ENCODE assay signal across 11 cellular contexts in genomic region chr10:28545967-28546644, GRCh38. TPM values are rescaled to one million over a fixed set of nuclear protein-coding genes. Genes with fewer than 3 reads are reported as not detected.
DNase-seq lines count a peak whose midpoint lies in the region; ATAC-seq and TF ChIP-seq lines count a peak whose summit lies in the region.
"Had no signal": no experiment of that assay in that cellular context is flagged by ENCODE, and none has a peak within 500 bp of the region (broad histone marks: within the 10 kb centered on the region; RNA-seq: fewer than 3 reads in every experiment).

No MANE protein-coding gene starts in this region.

- H2BK5ac ChIP-seq in H9 (ENCODE audit: insufficient read length, low read length): no peak overlapping the region

- no peak overlapping the region for H4K8ac ChIP-seq in H9 (replicated peaks; ENCODE audit: insufficient read length, low read depth, low read length)

- no peak overlapping the region for H3K56ac ChIP-seq in H9 (ENCODE audit: insufficient read length, low read depth, low read length)

- no peak overlapping the region for H3K14ac ChIP-seq in H9 (ENCODE audit: insufficient read depth, low read length)

- TF ChIP-seq CTCF in H9 (conservative IDR thresholded peaks at IDR 0.05): no peak
- TF ChIP-seq CTCF in smooth muscle cell (IDR thresholded peaks at IDR 0.05; ENCODE audit: borderline replicate concordance, insufficient read depth, poor library complexity, severe bottlenecking): no peak

- H3K4me1 Mint-ChIP-seq in activated naive CD4-positive, alpha-beta T cell treated with anti-CD3 and anti-CD28 coated beads, Interleukin-2, amount 10 ng/mL, durations not matched to agents 7 days and 5 days: peaks cover 57% of the 10 kb centered on the region
- peaks cover 20 to 29% of the 10 kb centered on the region in 2 experiments for H3K4me1 Mint-ChIP-seq in H9
- peaks cover 63% of the 10 kb centered on the region for H3K4me1 Mint-ChIP-seq in T-helper 17 cell

- no peak overlapping the region for H4K91ac ChIP-seq in H9 (ENCODE audit: insufficient read length, low read depth, low read length)

- no peak overlapping the region for H3K23ac ChIP-seq in H9 (ENCODE audit: insufficient read length, low read depth, low read length)

- H3K27ac ChIP-seq in H9 (ENCODE audit: insufficient read length, low read depth, low read length): no peak overlapping the region
- peak overlapping the region; percentile 26 for H3K27ac ChIP-seq in smooth muscle cell (ENCODE audit: low read depth)

- H3K79me2 ChIP-seq in H9 (ENCODE audit: insufficient read depth, low read length) (peaks cover 36% of the 10 kb centered on the region; the same call in 1 of the 2 replicates), smooth muscle cell (ENCODE audit: low read depth) (peaks cover 100% of the 10 kb centered on the region)

- peaks cover 35% of the 10 kb centered on the region for H3F3A ChIP-seq in smooth muscle cell (ENCODE audit: low read depth)

- H3K79me1 ChIP-seq in H9 (ENCODE audit: insufficient read depth, low read depth, low read length, poor library complexity, severe bottlenecking): peaks cover 3% of the 10 kb centered on the region

- H3K27ac Mint-ChIP-seq in activated naive CD4-positive, alpha-beta T cell treated with anti-CD3 and anti-CD28 coated beads, Interleukin-2, amount 10 ng/mL, durations not matched to agents 7 days and 5 days: peak overlapping the region; percentile 8
- H3K27ac Mint-ChIP-seq in H9 (peak overlapping the region in 2 of 3 experiments; percentile 25 to 56; a peak in 3 of 7 replicates), T-helper 17 cell (peak overlapping the region; percentile 51)

- H2AK5ac ChIP-seq in H9 (ENCODE audit: insufficient read length, low read length): no peak overlapping the region

- no peaks in the 10 kb centered on the region for H4K20me1 ChIP-seq in H9 (ENCODE audit: control insufficient read depth, insufficient read depth, insufficient read length)
- peaks cover 100% of the 10 kb centered on the region for H4K20me1 ChIP-seq in smooth muscle cell (ENCODE audit: low read depth)

- no peaks in the 10 kb centered on the region for H3K9me3 Mint-ChIP-seq in activated naive CD4-positive, alpha-beta T cell treated with anti-CD3 and anti-CD28 coated beads, Interleukin-2, amount 10 ng/mL, durations not matched to agents 7 days and 5 days
- no peaks in the 10 kb centered on the region for H3K9me3 Mint-ChIP-seq in H9

- no peak overlapping the region for H2BK20ac ChIP-seq in H9 (ENCODE audit: low read depth, low read length, poor library complexity, severe bottlenecking)

- WGBS in H9 (ENCODE audit: extremely low coverage, insufficient read length, low lambda C conversion rate): no CpG with 5 or more reads among the region's 4 CpGs
- WGBS in smooth muscle cell (ENCODE audit: low lambda C conversion rate): 87% methylated on average over 4 of the region's 4 CpGs

- H3K27me3 ChIP-seq in H9 (ENCODE audit: insufficient read depth, low read length) (no peaks in the 10 kb centered on the region), smooth muscle cell (ENCODE audit: low read depth) (no peaks in the 10 kb centered on the region)

- no peak overlapping the region for H2BK12ac ChIP-seq in H9 (ENCODE audit: insufficient read length, low read depth, low read length)

- peaks cover 7% of the 10 kb centered on the region for H3K36me3 ChIP-seq in smooth muscle cell (ENCODE audit: low read depth)

- DNase-seq in activated naive CD4-positive, alpha-beta T cell treated with anti-CD3 and anti-CD28 coated beads, Interleukin-2, amount 10 ng/mL, durations not matched to agents 7 days and 5 days: peak; percentile 29
- no peak for DNase-seq in activated naive CD4-positive, alpha-beta T cell treated with anti-CD3 and anti-CD28 coated beads, Interleukin-2, amount 50 U/mL, for 16 hours
- DNase-seq in H9 (no peak), T-helper 17 cell (no peak), smooth muscle cell (lab: John Stamatoyannopoulos, UW; ENCODE audit: unreplicated experiment) (no peak), anterior cingulate cortex (lab: John Stamatoyannopoulos, UW) (no peak), NCI-H1048 (lab: John Stamatoyannopoulos, UW) (no peak), COLO829 (ENCODE audit: low spot score) (no peak)
- DNase-seq: activated naive CD4-positive, alpha-beta T cell treated with Interleukin-2 at 50 U/mL for 16 hours; GF-D8; stimulated activated naive CD4-positive, alpha-beta T cell treated with Interleukin-2 at 50 U/mL for 16 hours had no signal

- ATAC-seq in T-helper 17 cell: peak; percentile 51

- H2AFZ ChIP-seq in H9 (ENCODE audit: low read length): no peak overlapping the region
- no peak overlapping the region for H2AFZ ChIP-seq in smooth muscle cell (ENCODE audit: low read depth)

- H3K9me3 ChIP-seq in H9 (ENCODE audit: control insufficient read depth, low read depth, low read length) (no peaks in the 10 kb centered on the region), T-helper 17 cell (ENCODE audit: control insufficient read depth, low read length, poor library complexity, severe bottlenecking) (no peaks in the 10 kb centered on the region), smooth muscle cell (replicated peaks; ENCODE audit: low read depth) (no peaks in the 10 kb centered on the region)

- H3K4me3 Mint-ChIP-seq in activated naive CD4-positive, alpha-beta T cell treated with anti-CD3 and anti-CD28 coated beads, Interleukin-2, amount 10 ng/mL, durations not matched to agents 7 days and 5 days: no peak overlapping the region
- H3K4me3 Mint-ChIP-seq in H9: no peak overlapping the region
- peak overlapping the region; percentile 76 for H3K4me3 Mint-ChIP-seq in T-helper 17 cell

- H3K18ac ChIP-seq in H9 (ENCODE audit: insufficient read length, low read depth, low read length): no peak overlapping the region

- H4K5ac ChIP-seq in H9 (ENCODE audit: insufficient read length, low read depth, low read length): no peak overlapping the region

- CTCF ChIA-PET in activated naive CD4-positive, alpha-beta T cell treated with anti-CD3 and anti-CD28 coated beads, Interleukin-2, amount 10 ng/mL, durations not matched to agents 7 days and 5 days (lab: Charles Lee): interaction anchor here (1.1 to 1.8 kb wide), 2 partner anchors 9 to 12 kb away, joined by 4 read pairs; no protein-coding TSS in a partner anchor

- no peak overlapping the region for H3T11ph ChIP-seq in H9 (ENCODE audit: low read length)

- peaks cover 59% of the 10 kb centered on the region for H3K36me3 Mint-ChIP-seq in activated naive CD4-positive, alpha-beta T cell treated with anti-CD3 and anti-CD28 coated beads, Interleukin-2, amount 10 ng/mL, durations not matched to agents 7 days and 5 days
- H3K36me3 Mint-ChIP-seq in H9 (ENCODE audit: insufficient read depth in 1 of 3, low read depth in 3 of 3): peaks cover 47 to 87% (median 78%) of the 10 kb centered on the region in 3 experiments; a peak in 6 of 7 replicates
- H3K36me3 Mint-ChIP-seq in T-helper 17 cell (ENCODE audit: low read depth): peaks cover 12% of the 10 kb centered on the region

- H3K23me2 ChIP-seq in H9 (ENCODE audit: insufficient read length, low read depth, low read length, poor library complexity, severe bottlenecking): no peaks in the 10 kb centered on the region

- H3K4me3 ChIP-seq in smooth muscle cell: no peak overlapping the region

- H2BK15ac ChIP-seq in H9 (ENCODE audit: low read depth, low read length): no peak overlapping the region

- H3K4ac ChIP-seq in H9 (ENCODE audit: low read depth, low read length): no peak overlapping the region

- H3K4me1 ChIP-seq in H9 (ENCODE audit: insufficient read depth, low read length) (no peaks in the 10 kb centered on the region), smooth muscle cell (ENCODE audit: low read depth) (no peaks in the 10 kb centered on the region)

- no peak overlapping the region for H3K4me2 ChIP-seq in H9 (ENCODE audit: insufficient read depth, insufficient read length, low read length)
- no peak overlapping the region for H3K4me2 ChIP-seq in smooth muscle cell

- H3K9ac ChIP-seq in H9 (ENCODE audit: extremely low read depth, insufficient read length, low read length) (no peak overlapping the region), smooth muscle cell (ENCODE audit: low read depth) (no peak overlapping the region)

- no peak overlapping the region for H2BK120ac ChIP-seq in H9 (ENCODE audit: low read depth, low read length, poor library complexity, severe bottlenecking)

- H3K27me3 Mint-ChIP-seq in activated naive CD4-positive, alpha-beta T cell treated with anti-CD3 and anti-CD28 coated beads, Interleukin-2, amount 10 ng/mL, durations not matched to agents 7 days and 5 days: no peaks in the 10 kb centered on the region
- no peaks in the 10 kb centered on the region for H3K27me3 Mint-ChIP-seq in H9 (ENCODE audit: low read depth)
- H3K27me3 Mint-ChIP-seq in T-helper 17 cell: no peaks in the 10 kb centered on the region

RNA-seq across cellular contexts. Expression of gene WAC, which starts 13.2 kb away (rescaled TPM):
- 130 and 134 TPM in 2 replicates for total RNA-seq in H9 (2021)
- total RNA-seq in T-helper 17 cell: 100 to 1,000 TPM; 171 to 195 TPM
- 97.5 and 121 TPM in 2 replicates for total RNA-seq in smooth muscle cell
- 52.2 and 78.4 TPM in 2 replicates for polyA plus RNA-seq in smooth muscle cell
